Comparison of ENCODE assay signal across 27 cellular contexts in genomic region chr20:39249798-39250197, GRCh38.
"Had no signal": no experiment of that assay in that cellular context is flagged by ENCODE, and none has a peak within 500 bp of the region (broad histone marks: within the 10 kb centered on the region; RNA-seq: fewer than 3 reads in every experiment).

No MANE protein-coding gene starts in this region.

- H3K36me3 Mint-ChIP-seq: natural killer cell, neural progenitor cell had no signal

- H3K9me3 Mint-ChIP-seq: dendritic cell treated with granulocyte-macrophage colony-stimulating factor and Interleukin-4, amounts not matched to agents 40 ng/mL and 50 ng/mL, for 4 days; endodermal cell; natural killer cell; neural progenitor cell; stimulated activated naive CD8-positive, alpha-beta T cell treated with anti-CD3 and anti-CD28 coated beads, Interleukin-15, amount 100 ng/mL, for 72 hours had no signal

- ATAC-seq: heart right ventricle; left ventricle myocardium superior; lower lobe of right lung; right lobe of liver; stimulated activated naive CD8-positive, alpha-beta T cell treated with anti-CD3 and anti-CD28 coated beads, Interleukin-15, amount 100 ng/mL, for 72 hours had no signal

- H3K4me3 Mint-ChIP-seq: dendritic cell treated with granulocyte-macrophage colony-stimulating factor and Interleukin-4, amounts not matched to agents 40 ng/mL and 50 ng/mL, for 4 days; endodermal cell; natural killer cell; neural progenitor cell; stimulated activated naive CD8-positive, alpha-beta T cell treated with anti-CD3 and anti-CD28 coated beads, Interleukin-15, amount 100 ng/mL, for 72 hours had no signal

- DNase-seq: colonic mucosa; effector CD8-positive, alpha-beta T cell; endodermal cell; erythroblast; esophagus squamous epithelium; foreskin melanocyte; glutamatergic neuron; heart right ventricle; left ventricle myocardium superior; lower lobe of right lung; natural killer cell; right lobe of liver; small intestine; stimulated activated CD4-positive, alpha-beta T cell treated with anti-CD3 and anti-CD28 coated beads, Interleukin-15, amount 100 ng/mL, for 24 hours; stimulated activated CD4-positive, alpha-beta T cell treated with anti-CD3 and anti-CD28 coated beads, Interleukin-4, amount 100 ng/mL, for 1 hour; stimulated activated CD8-positive, alpha-beta memory T cell treated with anti-CD3 and anti-CD28 coated beads, Interleukin-4, amount 100 ng/mL, for 48 hours; stimulated activated naive CD4-positive, alpha-beta T cell; stimulated activated naive CD8-positive, alpha-beta T cell treated with anti-CD3 and anti-CD28 coated beads, Interleukin-15, amount 100 ng/mL, for 72 hours; transverse colon had no signal

- H3K4me1 Mint-ChIP-seq: endodermal cell had no signal

- H3K79me2 ChIP-seq: parathyroid adenoma had no signal

- H3K4me1 ChIP-seq: colonic mucosa, esophagus squamous epithelium, heart right ventricle, lower lobe of right lung, parathyroid adenoma, right lobe of liver, suprapubic skin, transverse colon, vagina had no signal

- H3K27me3 ChIP-seq: colonic mucosa, neural progenitor cell, right lobe of liver, suprapubic skin, transverse colon, vagina had no signal

- H2AFZ ChIP-seq: neural progenitor cell, parathyroid adenoma had no signal

- H3K27ac Mint-ChIP-seq: dendritic cell treated with granulocyte-macrophage colony-stimulating factor and Interleukin-4, amounts not matched to agents 40 ng/mL and 50 ng/mL, for 4 days; endodermal cell; natural killer cell; neural progenitor cell; progenitor cell of endocrine pancreas had no signal

- H3K9me3 ChIP-seq: colonic mucosa, esophagus squamous epithelium, heart right ventricle, lower lobe of right lung, right lobe of liver, suprapubic skin, transverse colon, vagina had no signal

- H3K27me3 Mint-ChIP-seq: dendritic cell treated with granulocyte-macrophage colony-stimulating factor and Interleukin-4, amounts not matched to agents 40 ng/mL and 50 ng/mL, for 4 days; stimulated activated naive CD8-positive, alpha-beta T cell treated with anti-CD3 and anti-CD28 coated beads, Interleukin-15, amount 100 ng/mL, for 72 hours had no signal

- H3K4me2 ChIP-seq: neural progenitor cell had no signal

- H3K9ac ChIP-seq: neural progenitor cell, parathyroid adenoma had no signal

- FAIRE-seq: endothelial cell of umbilical vein, keratinocyte, small intestine had no signal

- H3K4me3 ChIP-seq: colonic mucosa, esophagus squamous epithelium, heart right ventricle, lower lobe of right lung, neural progenitor cell, right lobe of liver, suprapubic skin, transverse colon, vagina had no signal

- H3K27ac ChIP-seq: colonic mucosa, esophagus squamous epithelium, heart right ventricle, lower lobe of right lung, neural progenitor cell, parathyroid adenoma, right lobe of liver, suprapubic skin, transverse colon, vagina had no signal

- H3K36me3 ChIP-seq: colonic mucosa, esophagus squamous epithelium, heart right ventricle, lower lobe of right lung, neural progenitor cell, right lobe of liver, suprapubic skin, transverse colon, vagina had no signal
